6 cellular contexts compared by ENCODE assay signal in the genomic region with DNA sequence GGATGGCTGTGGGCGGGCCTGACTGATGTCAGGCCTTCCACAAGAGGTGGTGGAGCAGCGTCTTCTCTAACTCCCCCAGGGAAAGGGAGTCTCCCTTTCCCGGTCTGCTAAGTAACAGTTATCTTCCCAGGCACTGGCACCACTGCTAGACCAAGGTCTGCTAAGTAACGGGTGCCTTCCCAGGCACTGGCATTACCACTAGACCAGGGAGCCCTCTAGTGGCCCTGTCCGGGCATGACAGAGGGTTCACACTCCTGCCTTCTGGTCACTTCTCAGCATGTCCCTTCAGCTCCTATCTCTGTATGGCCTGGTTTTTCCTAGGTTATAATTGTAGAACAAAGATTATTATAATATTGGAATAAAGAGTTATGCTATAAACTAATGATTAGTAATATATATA. TPM values are rescaled to one million over a fixed set of nuclear protein-coding genes. Genes with fewer than 3 reads are reported as not detected.
DNase-seq lines count a peak whose midpoint lies in the region; ATAC-seq and TF ChIP-seq lines count a peak whose summit lies in the region.
"Not testable (repeated sequence)": the region's sequence is repeated elsewhere in the genome, so short reads cannot be mapped to it uniquely, and the experiment has no call there.

No MANE protein-coding gene starts in this region.

- peak in 8 of 9 donors; percentile 26 to 67 (median 52) for TF ChIP-seq CTCF in heart right ventricle (IDR thresholded peaks at IDR 0.05)

- H3K9me3 ChIP-seq in heart right ventricle, result not testable (repeated sequence)

- peak; percentile 21 for DNase-seq in DMS79 treated with DMSO at 0.1 percent for 48 hours (lab: John Stamatoyannopoulos, UW)
- DNase-seq in OCI-M1 (lab: John Stamatoyannopoulos, UW), result peak; percentile 94
- DNase-seq in activated effector memory CD4-positive, alpha-beta T cell treated with Interleukin-2 at 50 U/mL for 16 hours, result peak; percentile 77
- peak; percentile 86 to 88 for DNase-seq in heart right ventricle
- DNase-seq in stimulated activated CD4-positive, alpha-beta T cell treated with anti-CD3 and anti-CD28 coated beads, Interleukin-4, amount 100 ng/mL, for 4 hours, result peak; percentile 65 to 69

- not testable (repeated sequence) for H3K4me3 ChIP-seq in heart right ventricle

- intact Hi-C loops in heart right ventricle (cut with DNase I), result loop anchor here in 8 of 10 donors (2.0 to 10.0 kb wide), 3 partner anchors 63 to 86 kb away; a partner anchor contains a TSS

- 0% methylated on average over 1 to 2 of the region's 5 CpGs for WGBS in heart right ventricle, 2 donors

- ATAC-seq in HG03097 (IDR thresholded peaks at IDR 0.05; ENCODE audit: low FRiP score, unreplicated experiment) (peak; percentile 5), heart right ventricle (peak in 6 of 8 donors; percentile 39 to 77 (median 48))

- H3K36me3 ChIP-seq in heart right ventricle, result peaks cover 0 to 22% (median 0%) of the 10 kb centered on the region in 9 donors

- not testable (repeated sequence) for H3K27me3 ChIP-seq in heart right ventricle

- H3K4me1 ChIP-seq in heart right ventricle, result peaks cover 0 to 10% (median 6%) of the 10 kb centered on the region in 9 donors

- not testable (repeated sequence) for H3K27ac ChIP-seq in heart right ventricle

RNA-seq across cellular contexts. Expression of a gene that starts 1.8 kb away (rescaled TPM):
- total RNA-seq in heart right ventricle, result 1 to 10 TPM in 1 of 10 donors, not detected in 9; 2.1 TPM
- polyA plus RNA-seq in heart right ventricle, result under 1 TPM; 0.22 to 0.59 TPM

RNA-seq across cellular contexts. Expression of a gene that starts 40.2 kb away (rescaled TPM):
- total RNA-seq in heart right ventricle, result 1 to 10 TPM in 3 of 10 donors, under 1 TPM in 6, not detected in 1; 0.32 to 1.5 (median 0.47) TPM
- polyA plus RNA-seq in heart right ventricle, result under 1 TPM; 0.13 to 0.66 TPM

RNA-seq across cellular contexts. Expression of a gene that starts 40.8 kb away (rescaled TPM):
- total RNA-seq in heart right ventricle, result 1 to 10 TPM in 1 of 10 donors, under 1 TPM in 7, not detected in 2; 0.11 to 1.1 (median 0.50) TPM
- under 1 TPM; 0.51 TPM for polyA plus RNA-seq in heart right ventricle

RNA-seq across cellular contexts. Expression of a gene that starts 49.5 kb away (rescaled TPM):
- 1 to 10 TPM in 9 of 10 donors, under 1 TPM in 1; 1.00 to 3.1 (median 1.5) TPM for total RNA-seq in heart right ventricle
- polyA plus RNA-seq in heart right ventricle, result 1 to 10 TPM; 1.1 to 1.6 TPM

RNA-seq across cellular contexts. Expression of a gene that starts 59.4 kb away (rescaled TPM):
- 10 to 100 TPM in 1 of 10 donors, 1 to 10 TPM in 9; 3.9 to 10.8 (median 7.6) TPM for total RNA-seq in heart right ventricle
- polyA plus RNA-seq in heart right ventricle, result 10 to 100 TPM in 1 of 2 donors, 1 to 10 TPM in 1; 7.8 to 17.5 TPM

Comparison
In these comparisons a context has a peak if more than half of its experiments do, and no peak if none do; other contexts are left out.
1. DNase-seq: peak in every context shown above with its lines; median percentile 94 in OCI-M1; 87 in heart right ventricle; 77 in activated effector memory CD4-positive, alpha-beta T cell treated with Interleukin-2 at 50 U/mL for 16 hours; 67 in stimulated activated CD4-positive, alpha-beta T cell treated with anti-CD3 and anti-CD28 coated beads, Interleukin-4, amount 100 ng/mL, for 4 hours; 21 in DMS79 treated with DMSO at 0.1 percent for 48 hours.